Comparison of ENCODE assay signal across 9 cellular contexts in the genomic region with DNA sequence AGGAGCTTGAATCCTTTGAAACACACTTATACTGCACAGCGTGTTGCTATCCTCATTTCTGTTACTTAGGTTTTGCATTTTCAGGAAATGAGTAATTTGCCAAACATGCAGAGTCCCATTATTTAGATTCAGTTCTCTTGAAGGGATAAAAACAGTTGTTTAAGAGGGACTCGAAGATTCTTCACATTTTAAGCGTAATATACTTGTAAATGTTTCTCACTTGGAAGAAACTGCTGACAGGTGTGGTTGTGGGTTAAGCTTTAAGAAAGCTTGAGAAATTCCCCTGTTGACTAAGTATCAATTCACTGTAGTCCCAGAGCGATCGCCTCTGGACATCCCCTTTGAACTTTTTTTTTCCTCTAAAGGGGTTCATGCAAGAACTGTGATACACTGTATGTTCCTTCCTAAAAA. TPM values are rescaled to one million over a fixed set of nuclear protein-coding genes. Genes with fewer than 3 reads are reported as not detected.
A peak's percentile ranks its signal among the peaks of the same experiment; 100 is the strongest.
DNase-seq lines count a peak whose midpoint lies in the region; ATAC-seq, FAIRE-seq and TF ChIP-seq lines count a peak whose summit lies in the region.
"Had no signal": no experiment of that assay in that cellular context is flagged by ENCODE, and none has a peak within 500 bp of the region (broad histone marks: within the 10 kb centered on the region; RNA-seq: fewer than 3 reads in every experiment).

No MANE protein-coding gene starts in this region.

- no peaks in the 10 kb centered on the region for H3K9me1 ChIP-seq in keratinocyte (ENCODE audit: control insufficient read depth, extremely low read depth, insufficient read depth, low read length)

- no peak for FAIRE-seq in keratinocyte (lab: Jason Lieb, UNC)

- DNase-seq in SIG-M5 treated with dmso at 0.1 percent for 504 hours (lab: John Stamatoyannopoulos, UW; ENCODE audit: unreplicated experiment) (peak; percentile 41), SIG-M5 (lab: John Stamatoyannopoulos, UW) (no peak), SK-N-MC (ENCODE audit: low read depth, low spot score) (peak; percentile 91), keratinocyte (ENCODE audit: low read depth, low spot score) (no peak), NCI-H748 treated with DMSO at 0.1 percent for 48 hours (lab: John Stamatoyannopoulos, UW) (no peak), NCI-H524 treated with DMSO at 0.1 percent for 48 hours (lab: John Stamatoyannopoulos, UW) (no peak), SHP77 (lab: John Stamatoyannopoulos, UW) (no peak)

- H3K79me2 ChIP-seq in keratinocyte (ENCODE audit: control insufficient read depth, insufficient read depth, low read length), result no peaks in the 10 kb centered on the region

- H3K4me3 ChIP-seq in SK-N-MC, result peak overlapping the region; percentile 70
- H3K4me3 ChIP-seq in keratinocyte (ENCODE audit: control insufficient read depth in 2 of 3, extremely low read depth in 1 of 3, insufficient read depth in 2 of 3, low read depth in 1 of 3, low read length in 3 of 3), result peak overlapping the region in 2 of 3 experiments; percentile 15 to 35

- H3K9ac ChIP-seq in SK-N-MC (ENCODE audit: insufficient read length), result peak overlapping the region; percentile 4
- H3K9ac ChIP-seq in keratinocyte (ENCODE audit: control insufficient read depth, extremely low read depth, insufficient read depth, low read length), result peak overlapping the region; percentile 1

- H3K36me3 ChIP-seq in SK-N-MC (ENCODE audit: insufficient read depth, low read length), result no peaks in the 10 kb centered on the region
- H3K36me3 ChIP-seq in keratinocyte (ENCODE audit: control insufficient read depth in 2 of 2, extremely low read depth in 1 of 2, insufficient read depth in 2 of 2, low read length in 2 of 2), result no peaks in the 10 kb centered on the region

- H4K20me1 ChIP-seq in keratinocyte (ENCODE audit: control insufficient read depth, extremely low read depth, insufficient read depth, low read length), result no peaks in the 10 kb centered on the region

- TF ChIP-seq CTCF in keratinocyte (optimal IDR thresholded peaks at IDR 0.05 in 1 of 3, IDR thresholded peaks at IDR 0.05 in 1 of 3, conservative IDR thresholded peaks at IDR 0.05 in 1 of 3; ENCODE audit: extremely low read depth in 1 of 3, insufficient read depth in 2 of 3, low read length in 3 of 3), result no peak

- dilution Hi-C loops in keratinocyte (cut with MboI; ENCODE audit: extremely low pct_ligation_motif_present, low sequenced_read_pairs), result no loop called here

- peak; percentile 60 for ATAC-seq in HG02973 (IDR thresholded peaks at IDR 0.05; ENCODE audit: unreplicated experiment)

- no peaks in the 10 kb centered on the region for H3K27me3 ChIP-seq in keratinocyte (ENCODE audit: control insufficient read depth, extremely low read depth, insufficient read depth, low read length)

- no peaks in the 10 kb centered on the region for H3K9me3 ChIP-seq in SK-N-MC (ENCODE audit: low read depth, low read length)
- no peaks in the 10 kb centered on the region for H3K9me3 ChIP-seq in keratinocyte (ENCODE audit: control insufficient read depth, low read depth, low read length)

- peak overlapping the region; percentile 27 for H2AFZ ChIP-seq in keratinocyte (ENCODE audit: control insufficient read depth, low read length)

- H3K4me2 ChIP-seq in keratinocyte (ENCODE audit: control insufficient read depth, extremely low read depth, insufficient read depth, low read depth, low read length), result peak overlapping the region; percentile 63

- H3K27ac ChIP-seq in SK-N-MC (peak overlapping the region; percentile 71), keratinocyte (ENCODE audit: control insufficient read depth, insufficient read depth, low read length) (peak overlapping the region; percentile 32)

- H3K4me1 ChIP-seq in keratinocyte (ENCODE audit: control insufficient read depth, extremely low read depth, insufficient read depth, low read length), result peaks cover 8% of the 10 kb centered on the region

RNA-seq across cellular contexts. Expression of gene RGS1, which starts 30.6 kb away (rescaled TPM):
- polyA plus RNA-seq in keratinocyte, result 0.05 to 0.19 TPM in 2 of 3 replicates, not detected in the other
- not detected for polyA plus RNA-seq in keratinocyte (2011; ENCODE audit: low read depth)
- polyA plus RNA-seq in keratinocyte (2011; cell fraction: cytosol; rRNA removed), result not detected in 2 replicates
- polyA plus RNA-seq in keratinocyte (2011; cell fraction: nucleus; rRNA removed), result not detected in 2 replicates
- not detected in 2 replicates for polyA plus RNA-seq in keratinocyte (2012; ENCODE audit: low replicate concordance)
- not detected in 3 replicates for polyA minus RNA-seq in keratinocyte
- polyA minus RNA-seq in keratinocyte (2011; cell fraction: cytosol; rRNA and poly(A)+ RNA removed), result not detected
- 0.39 TPM in 1 of 2 replicates, not detected in the other for polyA minus RNA-seq in keratinocyte (2011; cell fraction: nucleus; rRNA and poly(A)+ RNA removed)
- polyA plus RNA-seq: AG04450 had no signal

Comparison
In these comparisons a context has a peak if more than half of its experiments do, and no peak if none do; other contexts are left out.
1. DNase-seq: peak in SIG-M5 treated with dmso at 0.1 percent for 504 hours (single experiment) and SK-N-MC (single experiment); none in SIG-M5 (single experiment), keratinocyte (single experiment), NCI-H748 treated with DMSO at 0.1 percent for 48 hours (single experiment), NCI-H524 treated with DMSO at 0.1 percent for 48 hours (single experiment) and SHP77 (0 of 2).